ENCODE assay signal across 22 cellular contexts in genomic region chr16:88964636-88965035, GRCh38. TPM values are rescaled to one million over a fixed set of nuclear protein-coding genes. Genes with fewer than 3 reads are reported as not detected.
DNase-seq lines count a peak whose midpoint lies in the region; ATAC-seq, FAIRE-seq and TF ChIP-seq lines count a peak whose summit lies in the region.
"Had no signal": no experiment of that assay in that cellular context is flagged by ENCODE, and none has a peak within 500 bp of the region (broad histone marks: within the 10 kb centered on the region; RNA-seq: fewer than 3 reads in every experiment).

No MANE protein-coding gene starts in this region.

- H3K27ac ChIP-seq in HepG2 (ENCODE audit: extremely low read length, insufficient read depth, low read length) (no peak overlapping the region), right lobe of liver (no peak overlapping the region), GM12878 (ENCODE audit: control insufficient read depth, insufficient read depth) (no peak overlapping the region)
- H3K27ac ChIP-seq: 22Rv1, A549, GM23248 had no signal

- RAD21 ChIA-PET in GM12878 (lab: Charles Lee; ENCODE audit: unreplicated experiment) = interaction anchor here (1.5 kb wide), 2 partner anchors 19 to 23 kb away, joined by 3 to 5 read pairs; no protein-coding TSS in a partner anchor

- BruUV-seq in HepG2 (replicated peaks; lab: Mats Ljungman, UMichigan) (no TSS peak), GM12878 (replicated peaks; lab: Mats Ljungman, UMichigan) (no TSS peak)

- no peaks in the 10 kb centered on the region for H3K9me3 ChIP-seq in HepG2 (ENCODE audit: low read length)
- H3K9me3 ChIP-seq in right lobe of liver = no peaks in the 10 kb centered on the region
- no peaks in the 10 kb centered on the region for H3K9me3 ChIP-seq in GM12878 (replicated peaks; ENCODE audit: control insufficient read depth, insufficient read depth, low read length)
- H3K9me3 ChIP-seq: A549 had no signal

- H4K20me1 ChIP-seq in HepG2 (ENCODE audit: insufficient read depth, low read length) (0 out of 2 replicates have a peak, but pooled peaks cover 2% of the 10 kb centered on the region), GM12878 (ENCODE audit: control insufficient read depth, insufficient read depth) (no peaks in the 10 kb centered on the region)

- no peak overlapping the region for H2AFZ ChIP-seq in HepG2 (ENCODE audit: low read length)
- no peak overlapping the region for H2AFZ ChIP-seq in GM12878 (ENCODE audit: control insufficient read depth, low read depth, low read length)
- H2AFZ ChIP-seq: GM23248 had no signal

- CTCF ChIA-PET in HepG2 (lab: Yijun Ruan, JAX; ENCODE audit: low intra/inter-chr PET ratio, low total read pairs) (no interaction called here), GM12878 (lab: Yijun Ruan, JAX) (interaction anchor here (0.8 to 1.8 kb wide), 2 partner anchors 14 to 16 kb away, joined by 3 read pairs; no protein-coding TSS in a partner anchor)

- TF ChIP-seq RAD21 in HepG2 (CRISPR knock-in tag; IDR thresholded peaks at IDR 0.05) = no peak
- no peak for TF ChIP-seq RAD21 in GM12878 (IDR thresholded peaks at IDR 0.05; ENCODE audit: insufficient read depth, low read depth, low read length)

- peaks cover 44 to 90% of the 10 kb centered on the region in 2 experiments for H3K27me3 ChIP-seq in HepG2 (ENCODE audit: control insufficient read depth in 1 of 2, insufficient read depth in 2 of 2, low read length in 2 of 2)
- H3K27me3 ChIP-seq in right lobe of liver = no peaks in the 10 kb centered on the region
- H3K27me3 ChIP-seq in GM12878 (replicated peaks in 1 of 2; ENCODE audit: control insufficient read depth in 2 of 2, insufficient read depth in 2 of 2, low read length in 1 of 2) = no peaks in the 10 kb centered on the region; a peak in 1 of 4 replicates

- H3K4me2 ChIP-seq in HepG2 (ENCODE audit: low read depth, low read length) (no peak overlapping the region), GM12878 (ENCODE audit: control insufficient read depth, insufficient read depth) (no peak overlapping the region)
- H3K4me2 ChIP-seq: A549 had no signal

- in situ Hi-C loops in HepG2 (cut with HindIII; ENCODE audit: extremely low pct_ligation_motif_present, low pct_unique_long_range_greater_than_20kb) (no loop called here), GM12878 (cut with MboI) (no loop called here)

- SMC1A ChIA-PET in GM12878 (lab: Charles Lee; ENCODE audit: uncharacterized antibody, unreplicated experiment) = no interaction called here

- H3K79me2 ChIP-seq in HepG2 (ENCODE audit: insufficient read depth, low read length) (no peaks in the 10 kb centered on the region), GM12878 (ENCODE audit: control insufficient read depth, insufficient read depth, low read length) (peaks cover 40% of the 10 kb centered on the region)

- no peak overlapping the region for H3K4me3 ChIP-seq in HepG2 (replicated peaks in 1 of 3; ENCODE audit: insufficient read depth in 1 of 3, low read depth in 2 of 3, low read length in 3 of 3)
- no peak overlapping the region for H3K4me3 ChIP-seq in right lobe of liver
- H3K4me3 ChIP-seq in GM12878 = no peak overlapping the region
- H3K4me3 ChIP-seq: A549, GM23248 had no signal

- H3K4me1 Mint-ChIP-seq in glutamatergic neuron (ENCODE audit: low read depth, unreplicated experiment) = peaks cover 3% of the 10 kb centered on the region

- no peaks in the 10 kb centered on the region for H3K36me3 Mint-ChIP-seq in glutamatergic neuron (ENCODE audit: unreplicated experiment)
- H3K36me3 Mint-ChIP-seq: CD8-positive, alpha-beta T cell had no signal

- H3K27me3 Mint-ChIP-seq in glutamatergic neuron (ENCODE audit: unreplicated experiment) = no peaks in the 10 kb centered on the region

- DNase-seq in HepG2 (ENCODE audit: low spot score) (no peak), right lobe of liver (no peak), GM12878 (ENCODE audit: low read depth, low spot score) (no peak), glutamatergic neuron (no peak), GM19240 (ENCODE audit: insufficient read length, low spot score) (no peak)
- DNase-seq: AML-193, Calu3, DMS79 treated with DMSO at 0.1 percent for 48 hours, GF-D8, GM23248, HCEC 1CT, HFFc6 had no signal

- TF ChIP-seq EP300 in HepG2 (IDR thresholded peaks at IDR 0.05; ENCODE audit: low read depth in 2 of 2, low read length in 2 of 2) = no peak
- no peak for TF ChIP-seq EP300 in HepG2 (CRISPR knock-in tag; IDR thresholded peaks at IDR 0.05; ENCODE audit: borderline replicate concordance)
- TF ChIP-seq EP300 in GM12878 (IDR thresholded peaks at IDR 0.05; ENCODE audit: borderline replicate concordance in 1 of 2, control insufficient read depth in 1 of 2, low read depth in 2 of 2, low read length in 2 of 2) = no peak

- H3K9me3 Mint-ChIP-seq in glutamatergic neuron (ENCODE audit: unreplicated experiment) = peaks cover 10% of the 10 kb centered on the region
- H3K9me3 Mint-ChIP-seq: CD8-positive, alpha-beta T cell; HFFc6 had no signal

- POLR2A ChIA-PET in HepG2 (lab: Yijun Ruan, JAX) = no interaction called here
- POLR2A ChIA-PET in GM12878 (lab: Charles Lee) = interaction anchor here (1.4 kb wide), 1 partner anchor 141 kb away, joined by 3 read pairs; no protein-coding TSS in a partner anchor

- peak overlapping the region; percentile 10 for H3K27ac Mint-ChIP-seq in glutamatergic neuron (ENCODE audit: unreplicated experiment)
- H3K27ac Mint-ChIP-seq: CD14-positive monocyte; CD8-positive, alpha-beta T cell; HFFc6 had no signal

- intact Hi-C loops in HepG2 (cut with micrococcal nuclease; ENCODE audit: unreplicated experiment) = no loop called here
- intact Hi-C loops in right lobe of liver (cut with DNase I) = no loop called here
- intact Hi-C loops in GM12878 (cut with micrococcal nuclease; ENCODE audit: unreplicated experiment) = no loop called here

- no peak for FAIRE-seq in HepG2 (lab: Jason Lieb, UNC)
- no peak for FAIRE-seq in GM12878 (lab: Jason Lieb, UNC)
- FAIRE-seq: A549, GM19239, H54, HTR-8/SVneo had no signal

- no peak for ATAC-seq in HepG2
- no peak for ATAC-seq in right lobe of liver
- no peak for ATAC-seq in GM12878
- ATAC-seq in GM18520 (IDR thresholded peaks at IDR 0.05; ENCODE audit: unreplicated experiment) = no peak
- no peak for ATAC-seq in HG02571 (IDR thresholded peaks at IDR 0.05; ENCODE audit: unreplicated experiment)
- ATAC-seq: CD8-positive, alpha-beta T cell had no signal

- H3K4me3 Mint-ChIP-seq in glutamatergic neuron (ENCODE audit: unreplicated experiment) = peak overlapping the region; percentile 6
- H3K4me3 Mint-ChIP-seq: CD14-positive monocyte; CD8-positive, alpha-beta T cell; HFFc6 had no signal

- H3K4me1 ChIP-seq in HepG2 (ENCODE audit: insufficient read depth, low read length) (no peaks in the 10 kb centered on the region), right lobe of liver (no peaks in the 10 kb centered on the region), GM12878 (ENCODE audit: control insufficient read depth, insufficient read depth, low read length) (peaks cover 42% of the 10 kb centered on the region)
- H3K4me1 ChIP-seq: A549 had no signal

- H3K36me3 ChIP-seq in HepG2 (replicated peaks in 1 of 2; ENCODE audit: control insufficient read depth in 1 of 2, insufficient read depth in 2 of 2, low read length in 2 of 2) = no peaks in the 10 kb centered on the region
- H3K36me3 ChIP-seq in right lobe of liver = no peaks in the 10 kb centered on the region
- peaks cover 0 to 5% of the 10 kb centered on the region in 2 experiments; a peak in 2 of 4 replicates for H3K36me3 ChIP-seq in GM12878 (ENCODE audit: control insufficient read depth in 2 of 2, insufficient read depth in 2 of 2, low read length in 1 of 2)

- no peak for TF ChIP-seq CTCF in HepG2 (CRISPR knock-in tag; IDR thresholded peaks at IDR 0.05)
- no peak for TF ChIP-seq CTCF in right lobe of liver (IDR thresholded peaks at IDR 0.05)
- TF ChIP-seq CTCF in GM12878 (IDR thresholded peaks at IDR 0.05 in 2 of 3, conservative IDR thresholded peaks at IDR 0.05 in 1 of 3; ENCODE audit: control insufficient read depth in 2 of 3, extremely low read depth in 1 of 3, insufficient read depth in 1 of 3, low read depth in 3 of 3, low read length in 3 of 3) = no peak
- TF ChIP-seq CTCF in glutamatergic neuron (IDR thresholded peaks at IDR 0.05; ENCODE audit: partially characterized antibody, unreplicated experiment) = no peak

- H3K9ac ChIP-seq in HepG2 (ENCODE audit: insufficient read depth, low read depth, low read length) (no peak overlapping the region), GM12878 (ENCODE audit: control insufficient read depth, insufficient read depth, low read length) (no peak overlapping the region)
- H3K9ac ChIP-seq: GM23248 had no signal

- TF ChIP-seq POLR2A in HepG2 (IDR thresholded peaks at IDR 0.05; ENCODE audit: insufficient read depth in 1 of 2, low read depth in 2 of 2, low read length in 2 of 2) (no peak), right lobe of liver (IDR thresholded peaks at IDR 0.05) (no peak), GM12878 (IDR thresholded peaks at IDR 0.05; ENCODE audit: low read depth, low read length) (no peak)

RNA-seq across cellular contexts. Expression of gene CBFA2T3, which starts 12.4 kb away (rescaled TPM):
- total RNA-seq in HepG2 (2016; rRNA removed; fragmentation: Illumina TruSeq; extraction: Trizol) (not detected in 2 replicates), right lobe of liver (1 to 10 TPM; 2.5 to 9.8 (median 4.2) TPM), GM12878 (2014; rRNA removed) (2.3 and 2.8 TPM in 2 replicates), GM12878 (2014; rRNA removed; fragmentation: Illumina TruSeq; extraction: Trizol) (1.3 and 1.5 TPM in 2 replicates), GM12878 (2021) (35.4 and 42.6 TPM in 2 replicates), glutamatergic neuron (ENCODE audit: unreplicated experiment) (126 TPM)
- not detected in 2 replicates for total RNA-seq in HepG2 (2016; cell fraction: cytosol; rRNA removed; fragmentation: Illumina TruSeq; extraction: Trizol; ENCODE audit: low read depth)
- total RNA-seq in HepG2 (2016; cell fraction: insoluble cytoplasmic fraction; rRNA removed; fragmentation: Illumina TruSeq; extraction: Trizol) = not detected in 2 replicates
- total RNA-seq in HepG2 (2016; cell fraction: membrane; rRNA removed; fragmentation: Illumina TruSeq; extraction: Trizol) = not detected in 2 replicates
- total RNA-seq in HepG2 (2016; cell fraction: nucleus; rRNA removed; fragmentation: Illumina TruSeq; extraction: Trizol) = not detected in 2 replicates
- polyA plus RNA-seq in HepG2 (2011; rRNA removed) (0.05 and 0.09 TPM in 2 replicates), GM12878 (2011; rRNA removed) (0.75 and 1.6 TPM in 2 replicates), GM12878 (2014; fragmentation: Illumina TruSeq; extraction: Trizol) (5.6 and 6.6 TPM in 2 replicates), GM12878 (2014; fragmentation: Nextera tagmentation; extraction: Ambion mirVana) (1 to 10 TPM in 1 of 2 experiments, under 1 TPM in 1; 0.69 to 1.5 TPM), GM12878 (2014; rRNA removed) (10.2 and 15.6 TPM in 2 replicates), GM12878 (2016; fragmentation: Nextera tagmentation; extraction: Ambion mirVana) (10 to 100 TPM; 14.2 to 14.9 TPM)
- 0.04 TPM in 1 of 2 replicates, not detected in the other for polyA plus RNA-seq in HepG2 (2011; cell fraction: cytosol; rRNA removed)
- not detected in 2 replicates for polyA plus RNA-seq in HepG2 (2011; cell fraction: nucleus; rRNA removed)
- polyA plus RNA-seq in HepG2 (2012) = 0.07 TPM in 1 of 2 replicates, not detected in the other
- polyA plus RNA-seq in HepG2 (2016; cell fraction: cytosol; fragmentation: Illumina TruSeq; extraction: Trizol; ENCODE audit: low read depth) = not detected in 2 replicates
- not detected in 2 replicates for polyA plus RNA-seq in HepG2 (2016; cell fraction: insoluble cytoplasmic fraction; fragmentation: Illumina TruSeq; extraction: Trizol; ENCODE audit: low read depth)
- polyA plus RNA-seq in HepG2 (2016; cell fraction: membrane; fragmentation: Illumina TruSeq; extraction: Trizol; ENCODE audit: low read depth) = not detected in 2 replicates
- 0.11 TPM in 1 of 2 replicates, not detected in the other for polyA plus RNA-seq in HepG2 (2016; cell fraction: nucleus; fragmentation: Illumina TruSeq; extraction: Trizol; ENCODE audit: insufficient read depth, low read depth)
- polyA minus RNA-seq in HepG2 (2011; rRNA and poly(A)+ RNA removed; ENCODE audit: low replicate concordance) = 0.19 and 0.60 TPM in 2 replicates
- polyA minus RNA-seq in HepG2 (2011; cell fraction: cytosol; rRNA and poly(A)+ RNA removed) = not detected in 2 replicates
- not detected in 2 replicates for polyA minus RNA-seq in HepG2 (2011; cell fraction: nucleus; rRNA and poly(A)+ RNA removed)
- total RNA-seq in GM12878 (2013; cell fraction: nucleolus; rRNA removed) = 44.9 and 56.6 TPM in 2 replicates
- polyA plus RNA-seq in GM12878 (2011; ENCODE audit: low read depth) = 4.5 TPM
- 1.8 and 2.5 TPM in 2 replicates for polyA plus RNA-seq in GM12878 (2011; cell fraction: cytosol; rRNA removed)
- polyA plus RNA-seq in GM12878 (2011; cell fraction: nucleus; rRNA removed) = 18.7 and 22.6 TPM in 2 replicates
- polyA plus RNA-seq in GM12878 (2012) = 12.9 and 17.4 TPM in 2 replicates
- polyA minus RNA-seq in GM12878 (2011; rRNA and poly(A)+ RNA removed) = 1.7 and 7.0 TPM in 2 replicates
- polyA minus RNA-seq in GM12878 (2011; cell fraction: cytosol; rRNA and poly(A)+ RNA removed) = 4.5 and 5.3 TPM in 2 replicates
- 4.8 and 7.7 TPM in 2 replicates for polyA minus RNA-seq in GM12878 (2011; cell fraction: nucleus; rRNA and poly(A)+ RNA removed)
- total RNA-seq: Calu3, GM23248, HFFc6 had no signal
- polyA plus RNA-seq: BJ, GM23248 had no signal
